In genomic region chr19:35436477-35437141, GRCh38 we compare ENCODE assay signal across 8 cellular contexts. TPM values are rescaled to one million over a fixed set of nuclear protein-coding genes. Genes with fewer than 3 reads are reported as not detected.
DNase-seq lines count a peak whose midpoint lies in the region; ATAC-seq and TF ChIP-seq lines count a peak whose summit lies in the region.

No MANE protein-coding gene starts in this region.

- intact Hi-C loops in activated CD4-positive, alpha-beta T cell treated with anti-CD3 and anti-CD28 coated beads for 36 hours (cut with DNase I, micrococcal nuclease) = loop anchor here (1.0 to 2.0 kb wide), 3 partner anchors 14 to 31 kb away; no protein-coding TSS in a partner anchor
- intact Hi-C loops in psoas muscle (cut with DNase I) = no loop called here

- TF ChIP-seq CTCF in psoas muscle (IDR thresholded peaks at IDR 0.05) (no peak), GM13977 (IDR thresholded peaks at IDR 0.05; ENCODE audit: extremely low read depth, insufficient read depth, missing control alignments) (no peak)

- CTCF ChIA-PET in activated CD4-positive, alpha-beta T cell treated with anti-CD3 and anti-CD28 coated beads for 36 hours (lab: Charles Lee) = no interaction called here

- H3K36me3 ChIP-seq in psoas muscle (ENCODE audit: insufficient read depth in 1 of 2, low read depth in 1 of 2) = no peaks in the 10 kb centered on the region

- H3K4me1 Mint-ChIP-seq in activated CD4-positive, alpha-beta T cell treated with anti-CD3 and anti-CD28 coated beads for 36 hours = peaks cover 13% of the 10 kb centered on the region

- H3K27ac Mint-ChIP-seq in activated CD4-positive, alpha-beta T cell treated with anti-CD3 and anti-CD28 coated beads for 36 hours = peak overlapping the region; percentile 67

- H3K36me3 Mint-ChIP-seq in activated CD4-positive, alpha-beta T cell treated with anti-CD3 and anti-CD28 coated beads for 36 hours (ENCODE audit: low read depth) = no peaks in the 10 kb centered on the region

- H3K27me3 Mint-ChIP-seq in activated CD4-positive, alpha-beta T cell treated with anti-CD3 and anti-CD28 coated beads for 36 hours = peaks cover 14% of the 10 kb centered on the region

- peaks cover 2% of the 10 kb centered on the region for H3K4me1 ChIP-seq in psoas muscle

- ATAC-seq in activated CD4-positive, alpha-beta T cell treated with anti-CD3 and anti-CD28 coated beads for 36 hours = peak; percentile 95
- ATAC-seq in esophagus mucosa (peak; percentile 79), psoas muscle (peak in 2 of 4 donors; percentile 27 to 47)

- H3K9me3 ChIP-seq in psoas muscle = no peaks in the 10 kb centered on the region

- peak; percentile 49 for DNase-seq in activated CD4-positive, alpha-beta T cell treated with anti-CD3 and anti-CD28 coated beads for 36 hours
- no peak for DNase-seq in activated CD4-positive, alpha-beta T cell treated with anti-CD3 and anti-CD28 coated beads for 1 hour
- DNase-seq in SKM-1 (lab: John Stamatoyannopoulos, UW; ENCODE audit: unreplicated experiment) (peak; percentile 92), psoas muscle (peak in 1 of 2 donors; percentile 55), NCI-H510A (lab: John Stamatoyannopoulos, UW) (no peak), GM13977 (ENCODE audit: low spot score) (no peak)
- DNase-seq in stimulated activated naive CD4-positive, alpha-beta T cell treated with Interleukin-2 at 50 U/mL for 16 hours (lab: John Stamatoyannopoulos, UW) = no peak

- in situ Hi-C loops in GM13977 (cut with MboI; ENCODE audit: low pct_unique_long_range_greater_than_20kb, low sequenced_read_pairs, unreplicated experiment) = no loop called here

- no peak overlapping the region for H3K4me3 Mint-ChIP-seq in activated CD4-positive, alpha-beta T cell treated with anti-CD3 and anti-CD28 coated beads for 36 hours

- peaks cover 7% of the 10 kb centered on the region for H3K9me3 Mint-ChIP-seq in activated CD4-positive, alpha-beta T cell treated with anti-CD3 and anti-CD28 coated beads for 36 hours (ENCODE audit: low read depth)

- POLR2A ChIA-PET in activated CD4-positive, alpha-beta T cell treated with anti-CD3 and anti-CD28 coated beads for 36 hours (lab: Charles Lee) = no interaction called here

- peaks cover 0 to 11% (median 5%) of the 10 kb centered on the region in 3 donors for H3K27me3 ChIP-seq in psoas muscle (ENCODE audit: insufficient read depth in 3 of 3, low read length in 2 of 3)

- no peak overlapping the region for H3K4me3 ChIP-seq in psoas muscle

- 8 to 11% (median 10%) methylated on average over 14 of the region's 14 CpGs for WGBS in psoas muscle, 3 donors

- peak overlapping the region; percentile 23 for H3K27ac ChIP-seq in psoas muscle

RNA-seq across cellular contexts. Expression of gene FFAR2, which starts 11.4 kb away (rescaled TPM):
- total RNA-seq in activated CD4-positive, alpha-beta T cell treated with anti-CD3 and anti-CD28 coated beads for 36 hours = not detected
- 1.8 TPM for total RNA-seq in esophagus mucosa
- under 1 TPM in 3 of 4 donors, not detected in 1; 0.13 to 0.47 (median 0.41) TPM for total RNA-seq in psoas muscle
- polyA plus RNA-seq in psoas muscle = under 1 TPM; 0.07 to 0.16 (median 0.08) TPM

RNA-seq across cellular contexts. Expression of gene KRTDAP, which starts 53.7 kb away (rescaled TPM):
- not detected for total RNA-seq in activated CD4-positive, alpha-beta T cell treated with anti-CD3 and anti-CD28 coated beads for 36 hours
- total RNA-seq in esophagus mucosa (338 TPM), psoas muscle (not detected)
- not detected for polyA plus RNA-seq in psoas muscle

Comparison
In these comparisons a context has a peak if more than half of its experiments do, and no peak if none do; other contexts are left out.
1. DNase-seq: peak in activated CD4-positive, alpha-beta T cell treated with anti-CD3 and anti-CD28 coated beads for 36 hours (single experiment) and SKM-1 (single experiment); none in activated CD4-positive, alpha-beta T cell treated with anti-CD3 and anti-CD28 coated beads for 1 hour (single experiment), NCI-H510A (single experiment), stimulated activated naive CD4-positive, alpha-beta T cell treated with Interleukin-2 at 50 U/mL for 16 hours (single experiment) and GM13977 (single experiment).
2. RNA of gene KRTDAP, which starts 53.7 kb away (total RNA-seq): 338 TPM in esophagus mucosa (single experiment); not detected in activated CD4-positive, alpha-beta T cell treated with anti-CD3 and anti-CD28 coated beads for 36 hours and not detected in psoas muscle; every median in the first group is over 100 times any median in the second.
3. intact Hi-C loops: an anchor here in activated CD4-positive, alpha-beta T cell treated with anti-CD3 and anti-CD28 coated beads for 36 hours (1.0 to 2.0 kb wide); none called in psoas muscle.